Comparison of ENCODE assay signal across 20 cellular contexts in the genomic region with DNA sequence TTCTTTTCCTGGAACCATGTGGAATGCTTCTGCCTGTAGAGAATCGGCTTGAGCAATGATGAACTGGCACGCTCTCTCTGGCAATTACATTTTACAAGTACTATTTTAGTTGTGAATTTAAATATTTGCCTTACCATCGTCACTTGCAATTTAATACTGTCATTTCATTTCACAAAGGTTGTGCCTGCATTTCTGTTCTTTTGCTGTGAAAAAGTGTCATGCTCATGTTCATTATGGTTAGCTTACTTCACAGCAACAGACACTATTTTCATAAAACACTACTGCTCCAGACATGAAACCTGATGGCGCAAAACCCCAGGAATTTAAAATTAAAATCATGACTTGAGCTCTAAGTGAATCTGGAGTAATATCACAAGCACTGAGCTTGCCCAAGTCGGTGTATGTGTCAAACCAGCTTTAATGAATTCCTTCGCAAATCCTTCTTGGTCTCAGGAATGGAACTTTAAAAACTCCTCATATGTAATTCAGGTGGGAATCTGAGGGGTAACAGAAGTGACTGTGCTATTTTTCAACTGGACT. TPM values are rescaled to one million over a fixed set of nuclear protein-coding genes. Genes with fewer than 3 reads are reported as not detected.
DNase-seq lines count a peak whose midpoint lies in the region; TF ChIP-seq lines count a peak whose summit lies in the region.
"Had no signal": no experiment of that assay in that cellular context is flagged by ENCODE, and none has a peak within 500 bp of the region (broad histone marks: within the 10 kb centered on the region; RNA-seq: fewer than 3 reads in every experiment).

No MANE protein-coding gene starts in this region.

- H3K36me3 ChIP-seq in sigmoid colon = peaks cover 11 to 75% (median 32%) of the 10 kb centered on the region in 4 donors

- TF ChIP-seq POLR2A in sigmoid colon (IDR thresholded peaks at IDR 0.05) = no peak

- TF ChIP-seq EP300 in sigmoid colon (IDR thresholded peaks at IDR 0.05) = no peak

- H3K4me3 ChIP-seq in AG10803 (ENCODE audit: low read length) (no peak overlapping the region), sigmoid colon (no peak overlapping the region)

- peak; percentile 73 for DNase-seq in AG10803 (ENCODE audit: low read depth)
- peak; percentile 27 for DNase-seq in EH (ENCODE audit: low read depth)
- no peak for DNase-seq in chondrocyte (ENCODE audit: low spot score)
- no peak for DNase-seq in sigmoid colon
- no peak for DNase-seq in DMS153 treated with DMSO at 0.1 percent for 48 hours (lab: John Stamatoyannopoulos, UW; ENCODE audit: unreplicated experiment)
- DNase-seq in C1 segment of cervical spinal cord (lab: John Stamatoyannopoulos, UW) = no peak
- no peak for DNase-seq in cortex of kidney (lab: John Stamatoyannopoulos, UW)
- DNase-seq: Caco-2; GF-D8; Karpas-422; NCI-H1048; NCI-H146; NCI-H2081; NCI-H446 treated with DMSO at 0.1 percent for 48 hours; NCI-H69; NK-92 treated with Interleukin-12 subunit alpha and Interleukin-12 subunit beta, amount 100 ng/mL, for 24 hours; Right ventricle myocardium superior; SW 1271 had no signal

- no peak for TF ChIP-seq CTCF in AG10803 (conservative IDR thresholded peaks at IDR 0.05; ENCODE audit: low read length)
- TF ChIP-seq CTCF in chondrocyte (IDR thresholded peaks at IDR 0.05) = no peak
- no peak for TF ChIP-seq CTCF in sigmoid colon (IDR thresholded peaks at IDR 0.05)

- 58 to 81% methylated on average over 6 of the region's 6 CpGs for WGBS in sigmoid colon, 2 donors

- no peaks in the 10 kb centered on the region for H3K9me3 Mint-ChIP-seq in chondrocyte (ENCODE audit: low read depth)

- peaks cover 46% of the 10 kb centered on the region for H3K4me1 Mint-ChIP-seq in chondrocyte (ENCODE audit: low read depth)

- H3K27ac Mint-ChIP-seq in chondrocyte (ENCODE audit: unreplicated experiment) = peak overlapping the region; percentile 18

- H3K27me3 ChIP-seq in sigmoid colon = no peaks in the 10 kb centered on the region

- peak overlapping the region in 3 of 4 donors; percentile 8 to 46 (median 16) for H3K27ac ChIP-seq in sigmoid colon

- intact Hi-C loops in sigmoid colon (cut with DNase I) = no loop called here

- H3K4me3 Mint-ChIP-seq in chondrocyte (ENCODE audit: unreplicated experiment) = no peak overlapping the region

- H3K4me1 ChIP-seq in sigmoid colon = peaks cover 0 to 8% (median 3%) of the 10 kb centered on the region in 4 donors

- no peaks in the 10 kb centered on the region for H3K27me3 Mint-ChIP-seq in chondrocyte (ENCODE audit: low read depth)

- H3K36me3 Mint-ChIP-seq in chondrocyte (ENCODE audit: low read depth) = peaks cover 24% of the 10 kb centered on the region

- H3K9me3 ChIP-seq in sigmoid colon = no peaks in the 10 kb centered on the region
- H3K9me3 ChIP-seq: Caco-2 had no signal

RNA-seq across cellular contexts. Expression of gene EMILIN3, which starts 59.8 kb away (rescaled TPM):
- total RNA-seq in chondrocyte = 0.46 to 1.2 TPM (median 0.47 TPM) in 3 replicates
- 1 to 10 TPM in 3 of 4 donors, under 1 TPM in 1; 0.66 to 4.3 (median 3.2) TPM for total RNA-seq in sigmoid colon
- 1 to 10 TPM in 1 of 3 donors, not detected in 2; 1.0 TPM for polyA plus RNA-seq in sigmoid colon
- total RNA-seq: HT-29, MCF 10A had no signal

Comparison
In these comparisons a context has a peak if more than half of its experiments do, and no peak if none do; other contexts are left out.
1. DNase-seq: peak in AG10803 (single experiment) and EH (single experiment); none in chondrocyte (single experiment), sigmoid colon (single experiment), DMS153 treated with DMSO at 0.1 percent for 48 hours (single experiment), C1 segment of cervical spinal cord (0 of 14) and cortex of kidney (single experiment).